18 cellular contexts compared by ENCODE assay signal in genomic region chr1:204961765-204962419, GRCh38.
A peak's percentile ranks its signal among the peaks of the same experiment; 100 is the strongest.
DNase-seq lines count a peak whose midpoint lies in the region; ATAC-seq and TF ChIP-seq lines count a peak whose summit lies in the region.
"Had no signal": no experiment of that assay in that cellular context is flagged by ENCODE, and none has a peak within 500 bp of the region (broad histone marks: within the 10 kb centered on the region; RNA-seq: fewer than 3 reads in every experiment).

No MANE protein-coding gene starts in this region.

- H3K27ac ChIP-seq in OCI-LY7 (ENCODE audit: low read depth, low read length, poor library complexity, severe bottlenecking): peak overlapping the region; percentile 22
- H3K27ac ChIP-seq in right cardiac atrium (ENCODE audit: low read length): peak overlapping the region; percentile 22
- H3K27ac ChIP-seq in substantia nigra (ENCODE audit: low read depth, low read length, poor library complexity, severe bottlenecking): peak overlapping the region; percentile 56
- no peak overlapping the region for H3K27ac ChIP-seq in tibial artery
- H3K27ac ChIP-seq: coronary artery, vagina had no signal

- no TSS peak for BruUV-seq in OCI-LY7 (replicated peaks; lab: Mats Ljungman, UMichigan)

- TF ChIP-seq CTCF in OCI-LY7 (conservative IDR thresholded peaks at IDR 0.05; ENCODE audit: low read length) (peak; percentile 53), tibial artery (IDR thresholded peaks at IDR 0.05) (no peak)

- H3K4me3 ChIP-seq in OCI-LY7 (ENCODE audit: low read depth, low read length, poor library complexity, severe bottlenecking): peak overlapping the region; percentile 26
- no peak overlapping the region for H3K4me3 ChIP-seq in right cardiac atrium (ENCODE audit: low read length)
- no peak overlapping the region for H3K4me3 ChIP-seq in tibial artery
- H3K4me3 ChIP-seq: coronary artery, heart left ventricle, vagina had no signal

- H3K36me3 ChIP-seq in OCI-LY7 (ENCODE audit: insufficient read depth, low read length) (no peaks in the 10 kb centered on the region), tibial artery (peaks cover 0 to 34% (median 10%) of the 10 kb centered on the region in 3 donors)

- DNase-seq in activated naive CD8-positive, alpha-beta T cell treated with anti-CD3 and anti-CD28 coated beads, Interleukin-2, amount 50 U/mL, for 24 hours: no peak
- DNase-seq in activated naive CD8-positive, alpha-beta T cell treated with anti-CD3 and anti-CD28 coated beads for 36 hours: no peak
- peak; percentile 18 for DNase-seq in OCI-LY7 (ENCODE audit: low spot score)
- peak in 1 of 3 donors; percentile 63 for DNase-seq in right cardiac atrium
- DNase-seq in substantia nigra (lab: John Stamatoyannopoulos, UW): peak in 1 of 49 donors; percentile 55
- DNase-seq in NCI-H1436 treated with DMSO at 0.1 percent for 48 hours (lab: John Stamatoyannopoulos, UW): no peak
- no peak for DNase-seq in kidney glomerular epithelial cell (lab: John Stamatoyannopoulos, UW)
- DNase-seq in tibial artery: no peak
- DNase-seq: activated CD8-positive, alpha-beta memory T cell treated with anti-CD3 and anti-CD28 coated beads, Interleukin-2, amount 10 ng/mL, durations not matched to agents 7 days and 5 days; activated naive CD4-positive, alpha-beta T cell; COR-L47; H7; kidney; NCI-H1105 treated with DMSO at 0.1 percent for 48 hours had no signal

- H4K20me1 ChIP-seq in OCI-LY7 (ENCODE audit: insufficient read depth, low read length): no peaks in the 10 kb centered on the region

- no peak overlapping the region for H3K4me3 Mint-ChIP-seq in activated naive CD8-positive, alpha-beta T cell treated with anti-CD3 and anti-CD28 coated beads, Interleukin-2, amount 50 U/mL, for 24 hours
- no peak overlapping the region for H3K4me3 Mint-ChIP-seq in activated naive CD8-positive, alpha-beta T cell treated with anti-CD3 and anti-CD28 coated beads for 36 hours
- H3K4me3 Mint-ChIP-seq: activated CD8-positive, alpha-beta memory T cell treated with anti-CD3 and anti-CD28 coated beads, Interleukin-2, amount 10 ng/mL, durations not matched to agents 7 days and 5 days; stimulated activated naive CD8-positive, alpha-beta T cell treated with anti-CD3 and anti-CD28 coated beads, Interleukin-15, Interleukin-2, amounts not matched to agents 100 ng/mL and 50 ng/mL, for 24 hours had no signal

- no peaks in the 10 kb centered on the region for H3K4me1 Mint-ChIP-seq in activated naive CD8-positive, alpha-beta T cell treated with anti-CD3 and anti-CD28 coated beads, Interleukin-2, amount 50 U/mL, for 24 hours
- no peaks in the 10 kb centered on the region for H3K4me1 Mint-ChIP-seq in activated naive CD8-positive, alpha-beta T cell treated with anti-CD3 and anti-CD28 coated beads for 36 hours
- H3K4me1 Mint-ChIP-seq: activated CD8-positive, alpha-beta memory T cell treated with anti-CD3 and anti-CD28 coated beads, Interleukin-2, amount 10 ng/mL, durations not matched to agents 7 days and 5 days had no signal

- peak overlapping the region; percentile 86; the same call in 1 of the 2 replicates for H2AFZ ChIP-seq in OCI-LY7 (ENCODE audit: low read length)

- H3K27me3 ChIP-seq in right cardiac atrium (ENCODE audit: control insufficient read depth, insufficient read depth): no peaks in the 10 kb centered on the region
- peaks cover 0 to 4% of the 10 kb centered on the region in 2 donors for H3K27me3 ChIP-seq in tibial artery
- H3K27me3 ChIP-seq: heart left ventricle, vagina had no signal

- no peaks in the 10 kb centered on the region for H3K9me2 ChIP-seq in OCI-LY7 (ENCODE audit: insufficient read depth, low read length)

- H3K9me3 Mint-ChIP-seq in activated naive CD8-positive, alpha-beta T cell treated with anti-CD3 and anti-CD28 coated beads, Interleukin-2, amount 50 U/mL, for 24 hours: no peaks in the 10 kb centered on the region
- no peaks in the 10 kb centered on the region for H3K9me3 Mint-ChIP-seq in activated naive CD8-positive, alpha-beta T cell treated with anti-CD3 and anti-CD28 coated beads for 36 hours
- H3K9me3 Mint-ChIP-seq: stimulated activated naive CD8-positive, alpha-beta T cell treated with anti-CD3 and anti-CD28 coated beads, Interleukin-15, Interleukin-2, amounts not matched to agents 100 ng/mL and 50 ng/mL, for 24 hours had no signal

- H3K4me2 ChIP-seq in OCI-LY7 (ENCODE audit: low read length): peak overlapping the region; percentile 68

- peaks cover 8% of the 10 kb centered on the region for H3K27me3 Mint-ChIP-seq in activated naive CD8-positive, alpha-beta T cell treated with anti-CD3 and anti-CD28 coated beads, Interleukin-2, amount 50 U/mL, for 24 hours
- H3K27me3 Mint-ChIP-seq in activated naive CD8-positive, alpha-beta T cell treated with anti-CD3 and anti-CD28 coated beads for 36 hours: peaks cover 4% of the 10 kb centered on the region

- 62% methylated on average over 8 of the region's 8 CpGs for WGBS in right cardiac atrium

- H3K9me3 ChIP-seq in OCI-LY7 (ENCODE audit: low read length): no peaks in the 10 kb centered on the region
- H3K9me3 ChIP-seq in right cardiac atrium (ENCODE audit: control insufficient read depth, low read length): no peaks in the 10 kb centered on the region
- no peaks in the 10 kb centered on the region for H3K9me3 ChIP-seq in tibial artery
- H3K9me3 ChIP-seq: heart left ventricle, vagina had no signal

- no peaks in the 10 kb centered on the region for H3K79me2 ChIP-seq in OCI-LY7 (ENCODE audit: insufficient read depth, low read depth, low read length)

- CTCF ChIA-PET in OCI-LY7 (lab: Charles Lee; ENCODE audit: unreplicated experiment): interaction anchor here (0.6 kb wide), 2 partner anchors 24 to 137 kb away, joined by 3 read pairs; no protein-coding TSS in a partner anchor

- peak; percentile 31 for ATAC-seq in activated naive CD8-positive, alpha-beta T cell treated with anti-CD3 and anti-CD28 coated beads, Interleukin-2, amount 50 U/mL, for 24 hours
- ATAC-seq in right cardiac atrium: peak in 1 of 2 donors; percentile 24
- ATAC-seq: activated CD8-positive, alpha-beta memory T cell treated with anti-CD3 and anti-CD28 coated beads, Interleukin-2, amount 10 ng/mL, durations not matched to agents 7 days and 5 days had no signal

- no peaks in the 10 kb centered on the region for H3K36me3 Mint-ChIP-seq in activated naive CD8-positive, alpha-beta T cell treated with anti-CD3 and anti-CD28 coated beads, Interleukin-2, amount 50 U/mL, for 24 hours (ENCODE audit: low read depth)
- H3K36me3 Mint-ChIP-seq in activated naive CD8-positive, alpha-beta T cell treated with anti-CD3 and anti-CD28 coated beads for 36 hours: no peaks in the 10 kb centered on the region
- H3K36me3 Mint-ChIP-seq: activated CD8-positive, alpha-beta memory T cell treated with anti-CD3 and anti-CD28 coated beads, Interleukin-2, amount 10 ng/mL, durations not matched to agents 7 days and 5 days had no signal

- peaks cover 20% of the 10 kb centered on the region for H3K4me1 ChIP-seq in OCI-LY7 (ENCODE audit: insufficient read depth, low read length, poor library complexity, severe bottlenecking)
- peaks cover 7% of the 10 kb centered on the region for H3K4me1 ChIP-seq in right cardiac atrium (ENCODE audit: control insufficient read depth, insufficient read depth, low read length)
- H3K4me1 ChIP-seq in tibial artery: no peaks in the 10 kb centered on the region
- H3K4me1 ChIP-seq: vagina had no signal

- POLR2A ChIA-PET in OCI-LY7 (lab: Charles Lee): no interaction called here

- H3K27ac Mint-ChIP-seq in activated naive CD8-positive, alpha-beta T cell treated with anti-CD3 and anti-CD28 coated beads, Interleukin-2, amount 50 U/mL, for 24 hours: no peak overlapping the region
- no peak overlapping the region for H3K27ac Mint-ChIP-seq in activated naive CD8-positive, alpha-beta T cell treated with anti-CD3 and anti-CD28 coated beads for 36 hours
- H3K27ac Mint-ChIP-seq: activated CD8-positive, alpha-beta memory T cell treated with anti-CD3 and anti-CD28 coated beads, Interleukin-2, amount 10 ng/mL, durations not matched to agents 7 days and 5 days; stimulated activated naive CD8-positive, alpha-beta T cell treated with anti-CD3 and anti-CD28 coated beads, Interleukin-15, Interleukin-2, amounts not matched to agents 100 ng/mL and 50 ng/mL, for 24 hours had no signal

- intact Hi-C loops in OCI-LY7 (cut with micrococcal nuclease; ENCODE audit: unreplicated experiment): no loop called here
- intact Hi-C loops in right cardiac atrium (cut with DNase I): no loop called here
- intact Hi-C loops in tibial artery (cut with DNase I; ENCODE audit: low total_unique reads): no loop called here

Comparison
In these comparisons a context has a peak if more than half of its experiments do, and no peak if none do; other contexts are left out.
1. H3K27ac ChIP-seq: peak in OCI-LY7 (single experiment), right cardiac atrium (single experiment) and substantia nigra (single experiment); none in tibial artery (0 of 2).